Comparison of ENCODE assay signal across 11 cellular contexts in genomic region chr6:149054559-149055194, GRCh38.
DNase-seq lines count a peak whose midpoint lies in the region; ATAC-seq and TF ChIP-seq lines count a peak whose summit lies in the region.
"Had no signal": no experiment of that assay in that cellular context is flagged by ENCODE, and none has a peak within 500 bp of the region (broad histone marks: within the 10 kb centered on the region; RNA-seq: fewer than 3 reads in every experiment).

No MANE protein-coding gene starts in this region.

- DNase-seq in activated naive CD8-positive, alpha-beta T cell treated with anti-CD3 and anti-CD28 coated beads, Interleukin-2, amount 10 ng/mL, durations not matched to agents 7 days and 5 days, result no peak
- no peak for DNase-seq in activated naive CD8-positive, alpha-beta T cell treated with anti-CD3 and anti-CD28 coated beads for 36 hours
- no peak for DNase-seq in SIG-M5 treated with dmso at 0.1 percent for 504 hours (lab: John Stamatoyannopoulos, UW; ENCODE audit: unreplicated experiment)
- DNase-seq in medulla oblongata (ENCODE audit: extremely low spot score), result no peak
- DNase-seq in activated CD4-positive, CD25-positive, alpha-beta regulatory T cell treated with anti-CD3 and anti-CD28 coated beads, Interleukin-2, amount 50 U/mL, for 72 hours, result no peak
- no peak for DNase-seq in effector memory CD4-positive, alpha-beta T cell
- DNase-seq: adrenal gland, NCI-H1694 had no signal

- peaks cover 9% of the 10 kb centered on the region for H3K36me3 Mint-ChIP-seq in activated naive CD8-positive, alpha-beta T cell treated with anti-CD3 and anti-CD28 coated beads, Interleukin-2, amount 10 ng/mL, durations not matched to agents 7 days and 5 days
- no peaks in the 10 kb centered on the region for H3K36me3 Mint-ChIP-seq in activated naive CD8-positive, alpha-beta T cell treated with anti-CD3 and anti-CD28 coated beads for 36 hours

- H3K36me3 ChIP-seq in effector memory CD4-positive, alpha-beta T cell (ENCODE audit: control insufficient read depth, insufficient read depth, low read length), result no peaks in the 10 kb centered on the region
- H3K36me3 ChIP-seq: adrenal gland had no signal

- ATAC-seq in activated naive CD8-positive, alpha-beta T cell treated with anti-CD3 and anti-CD28 coated beads, Interleukin-2, amount 10 ng/mL, durations not matched to agents 7 days and 5 days (ENCODE audit: low read depth), result peak; percentile 39
- peak; percentile 72 for ATAC-seq in HG02884 (IDR thresholded peaks at IDR 0.05; ENCODE audit: unreplicated experiment)

- H3K9me3 Mint-ChIP-seq in activated naive CD8-positive, alpha-beta T cell treated with anti-CD3 and anti-CD28 coated beads, Interleukin-2, amount 10 ng/mL, durations not matched to agents 7 days and 5 days, result peaks cover 3% of the 10 kb centered on the region
- H3K9me3 Mint-ChIP-seq in activated naive CD8-positive, alpha-beta T cell treated with anti-CD3 and anti-CD28 coated beads for 36 hours, result no peaks in the 10 kb centered on the region
- H3K9me3 Mint-ChIP-seq: T-helper 1 cell treated with Interleukin-12 subunit alpha and Interleukin-12 subunit beta and Interleukin-4 antibody, amounts not matched to agents 30 μg/mL and 1 μg/mL, for 36 hours had no signal

- POLR2A ChIA-PET in activated naive CD8-positive, alpha-beta T cell treated with anti-CD3 and anti-CD28 coated beads, Interleukin-2, amount 10 ng/mL, durations not matched to agents 7 days and 5 days (lab: Charles Lee), result interaction anchor here (1.2 to 1.7 kb wide), 3 partner anchors 12 to 24 kb away, joined by 3 to 6 read pairs (median 5); no protein-coding TSS in a partner anchor

- H3K4me1 ChIP-seq in effector memory CD4-positive, alpha-beta T cell (ENCODE audit: control insufficient read depth, insufficient read depth, low read length, poor library complexity, severe bottlenecking), result peaks cover 8% of the 10 kb centered on the region
- H3K4me1 ChIP-seq: adrenal gland had no signal

- peak overlapping the region; percentile 57 for H3K27ac Mint-ChIP-seq in activated naive CD8-positive, alpha-beta T cell treated with anti-CD3 and anti-CD28 coated beads, Interleukin-2, amount 10 ng/mL, durations not matched to agents 7 days and 5 days
- H3K27ac Mint-ChIP-seq in activated naive CD8-positive, alpha-beta T cell treated with anti-CD3 and anti-CD28 coated beads for 36 hours, result no peak overlapping the region
- H3K27ac Mint-ChIP-seq: T-helper 1 cell treated with Interleukin-12 subunit alpha and Interleukin-12 subunit beta and Interleukin-4 antibody, amounts not matched to agents 30 μg/mL and 1 μg/mL, for 36 hours had no signal

- no peaks in the 10 kb centered on the region for H3K9me3 ChIP-seq in effector memory CD4-positive, alpha-beta T cell (ENCODE audit: control insufficient read depth, low read length)
- H3K9me3 ChIP-seq: adrenal gland had no signal

- peaks cover 3% of the 10 kb centered on the region for H3K27me3 Mint-ChIP-seq in activated naive CD8-positive, alpha-beta T cell treated with anti-CD3 and anti-CD28 coated beads, Interleukin-2, amount 10 ng/mL, durations not matched to agents 7 days and 5 days
- H3K27me3 Mint-ChIP-seq in activated naive CD8-positive, alpha-beta T cell treated with anti-CD3 and anti-CD28 coated beads for 36 hours, result no peaks in the 10 kb centered on the region

- H3K4me3 Mint-ChIP-seq in activated naive CD8-positive, alpha-beta T cell treated with anti-CD3 and anti-CD28 coated beads, Interleukin-2, amount 10 ng/mL, durations not matched to agents 7 days and 5 days, result peak overlapping the region; percentile 1
- H3K4me3 Mint-ChIP-seq in activated naive CD8-positive, alpha-beta T cell treated with anti-CD3 and anti-CD28 coated beads for 36 hours, result no peak overlapping the region
- H3K4me3 Mint-ChIP-seq: T-helper 1 cell treated with Interleukin-12 subunit alpha and Interleukin-12 subunit beta and Interleukin-4 antibody, amounts not matched to agents 30 μg/mL and 1 μg/mL, for 36 hours had no signal

- H3K27me3 ChIP-seq in effector memory CD4-positive, alpha-beta T cell (replicated peaks; ENCODE audit: control insufficient read depth, insufficient read depth, low read length, poor library complexity, severe bottlenecking), result no peaks in the 10 kb centered on the region
- H3K27me3 ChIP-seq: adrenal gland had no signal

- peak overlapping the region; percentile 93 for H3K27ac ChIP-seq in VCaP
- no peak overlapping the region for H3K27ac ChIP-seq in effector memory CD4-positive, alpha-beta T cell (ENCODE audit: insufficient read depth, low read length, poor library complexity, severe bottlenecking)
- H3K27ac ChIP-seq: adrenal gland had no signal

- TF ChIP-seq CTCF in VCaP (conservative IDR thresholded peaks at IDR 0.05), result no peak

- H3K4me3 ChIP-seq in effector memory CD4-positive, alpha-beta T cell (ENCODE audit: insufficient read depth, low read depth, low read length, poor library complexity, severe bottlenecking), result no peak overlapping the region
- H3K4me3 ChIP-seq: adrenal gland had no signal

- peaks cover 30% of the 10 kb centered on the region for H3K4me1 Mint-ChIP-seq in activated naive CD8-positive, alpha-beta T cell treated with anti-CD3 and anti-CD28 coated beads, Interleukin-2, amount 10 ng/mL, durations not matched to agents 7 days and 5 days
- H3K4me1 Mint-ChIP-seq in activated naive CD8-positive, alpha-beta T cell treated with anti-CD3 and anti-CD28 coated beads for 36 hours, result peaks cover 17% of the 10 kb centered on the region
